8 cellular contexts compared by ENCODE assay signal in genomic region chr1:40862008-40862863, GRCh38. TPM values are rescaled to one million over a fixed set of nuclear protein-coding genes. Genes with fewer than 3 reads are reported as not detected.
A peak's percentile ranks its signal among the peaks of the same experiment; 100 is the strongest.
DNase-seq lines count a peak whose midpoint lies in the region; ATAC-seq and TF ChIP-seq lines count a peak whose summit lies in the region.

A gene with protein sequence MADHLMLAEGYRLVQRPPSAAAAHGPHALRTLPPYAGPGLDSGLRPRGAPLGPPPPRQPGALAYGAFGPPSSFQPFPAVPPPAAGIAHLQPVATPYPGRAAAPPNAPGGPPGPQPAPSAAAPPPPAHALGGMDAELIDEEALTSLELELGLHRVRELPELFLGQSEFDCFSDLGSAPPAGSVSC (minus strand): TSS chr1:40862363. CDS start chr1:40862127, 236 bp downstream.

- H3K9me3 ChIP-seq in AG04450 (ENCODE audit: control insufficient read depth, insufficient read depth, low read length) = no peaks in the 10 kb centered on the region

- intact Hi-C loops in activated CD4-positive, alpha-beta T cell treated with anti-CD3 and anti-CD28 coated beads for 36 hours (cut with DNase I, micrococcal nuclease) = loop anchor here (1.0 to 5.0 kb wide), 8 partner anchors 44 to 822 kb away; partner anchors contain the start of genes RIMS3 (in 2 of the 2), CAP1 (in 1 of the 2), CTPS1 (in 1 of the 2) and FOXO6 (in 1 of the 2)

- H3K9me3 Mint-ChIP-seq in activated CD4-positive, alpha-beta T cell treated with anti-CD3 and anti-CD28 coated beads for 36 hours (ENCODE audit: low read depth) = no peaks in the 10 kb centered on the region

- peaks cover 11% of the 10 kb centered on the region for H3K4me1 Mint-ChIP-seq in activated CD4-positive, alpha-beta T cell treated with anti-CD3 and anti-CD28 coated beads for 36 hours

- peak within 1 kb of the TSS; percentile 96 for H3K27ac Mint-ChIP-seq in activated CD4-positive, alpha-beta T cell treated with anti-CD3 and anti-CD28 coated beads for 36 hours

- ATAC-seq in GM18873 (IDR thresholded peaks at IDR 0.05; ENCODE audit: low FRiP score, unreplicated experiment) (peak; percentile 93), HG03135 (IDR thresholded peaks at IDR 0.05; ENCODE audit: unreplicated experiment) (peak; percentile 92)
- ATAC-seq in activated CD4-positive, alpha-beta T cell treated with anti-CD3 and anti-CD28 coated beads for 36 hours = peak; percentile 98

- no peaks in the 10 kb centered on the region for H3K36me3 Mint-ChIP-seq in activated CD4-positive, alpha-beta T cell treated with anti-CD3 and anti-CD28 coated beads for 36 hours (ENCODE audit: low read depth)

- POLR2A ChIA-PET in AG04450 (lab: Yijun Ruan, JAX) = interaction anchor here (0.6 to 1.3 kb wide), 7 partner anchors 9 to 102 kb away, joined by 3 to 9 read pairs (median 4); no protein-coding TSS in a partner anchor
- POLR2A ChIA-PET in activated CD4-positive, alpha-beta T cell treated with anti-CD3 and anti-CD28 coated beads for 36 hours (lab: Charles Lee) = interaction anchor here (0.9 to 1.1 kb wide), 3 partner anchors 8 to 167 kb away, joined by 3 to 4 read pairs (median 4); no protein-coding TSS in a partner anchor

- H3K4me3 ChIP-seq in AG04450 (ENCODE audit: low read depth, low read length) = peak within 1 kb of the TSS; percentile 64
- peak within 1 kb of the TSS; percentile 69 for H3K4me3 ChIP-seq in choroid plexus epithelial cell (ENCODE audit: low read depth, low read length)

- CTCF ChIA-PET in AG04450 (lab: Charles Lee) = interaction anchor here (1.1 to 17.4 kb wide), 5 partner anchors 9 to 90 kb away, joined by 3 to 442 read pairs (median 4); no protein-coding TSS in a partner anchor
- CTCF ChIA-PET in activated CD4-positive, alpha-beta T cell treated with anti-CD3 and anti-CD28 coated beads for 36 hours (lab: Charles Lee) = interaction anchor here (0.7 to 1.9 kb wide), 11 partner anchors 9 to 231 kb away, joined by 3 to 7 read pairs (median 3); no protein-coding TSS in a partner anchor

- peak; percentile 28 for TF ChIP-seq CTCF in AG04450 (IDR thresholded peaks at IDR 0.05; ENCODE audit: low read depth, low read length)
- peak; percentile 46 for TF ChIP-seq CTCF in choroid plexus epithelial cell (conservative IDR thresholded peaks at IDR 0.05; ENCODE audit: low read depth, low read length)

- DNase-seq in AG04450 (ENCODE audit: low read depth, low spot score) (peak; percentile 74), NCI-H2227 (lab: John Stamatoyannopoulos, UW; ENCODE audit: unreplicated experiment) (peak; percentile 96), choroid plexus epithelial cell (ENCODE audit: low read depth) (peak; percentile 93), kidney glomerular epithelial cell (lab: John Stamatoyannopoulos, UW) (peak; percentile 89)
- peak; percentile 97 for DNase-seq in activated CD4-positive, alpha-beta T cell treated with anti-CD3 and anti-CD28 coated beads for 36 hours
- DNase-seq in stimulated activated CD4-positive, alpha-beta T cell treated with anti-CD3 and anti-CD28 coated beads, Interleukin-1b, Interleukin-23, amount 100 ng/mL, for 1 hour (ENCODE audit: low read depth in 2 of 2) = peak; percentile 94 to 95

- H3K27ac ChIP-seq in AG04450 (ENCODE audit: low read depth, low read length) = no peak within 1 kb of the TSS

- H3K27me3 Mint-ChIP-seq in activated CD4-positive, alpha-beta T cell treated with anti-CD3 and anti-CD28 coated beads for 36 hours = peaks cover 11% of the 10 kb centered on the region

- H3K4me3 Mint-ChIP-seq in activated CD4-positive, alpha-beta T cell treated with anti-CD3 and anti-CD28 coated beads for 36 hours = peak within 1 kb of the TSS; percentile 84

- peaks cover 9% of the 10 kb centered on the region for H3K27me3 ChIP-seq in AG04450 (ENCODE audit: control insufficient read depth, insufficient read depth, low read length)

RNA-seq across cellular contexts. Expression of the gene that starts here (rescaled TPM):
- 0.53 and 0.98 TPM in 2 replicates for polyA plus RNA-seq in AG04450 (2011; rRNA removed)
- 0.35 and 0.74 TPM in 2 replicates for polyA minus RNA-seq in AG04450 (2011; rRNA and poly(A)+ RNA removed)
- 1 to 10 TPM; 1.6 to 3.0 TPM for total RNA-seq in activated CD4-positive, alpha-beta T cell treated with anti-CD3 and anti-CD28 coated beads for 36 hours

Comparison
In these comparisons a context has a peak if more than half of its experiments do, and no peak if none do; other contexts are left out.
1. Peak in DNase-seq and H3K4me3 ChIP-seq in AG04450; RNA of the gene not detected or under 1 TPM.